In genomic region chr13:110479648-110480047, GRCh38 we compare ENCODE assay signal across 26 cellular contexts.
DNase-seq lines count a peak whose midpoint lies in the region; ATAC-seq and TF ChIP-seq lines count a peak whose summit lies in the region.
"Had no signal": no experiment of that assay in that cellular context is flagged by ENCODE, and none has a peak within 500 bp of the region (broad histone marks: within the 10 kb centered on the region; RNA-seq: fewer than 3 reads in every experiment).

No MANE protein-coding gene starts in this region.

- 55 to 70% methylated on average over 4 to 7 of the region's 11 CpGs for WGBS in gastroesophageal sphincter (ENCODE audit: low coverage in 1 of 2), 2 donors

- H3K4me2 ChIP-seq in neural progenitor cell = no peak overlapping the region
- H3K4me2 ChIP-seq: SK-N-SH had no signal

- H3K27me3 ChIP-seq in ascending aorta (no peaks in the 10 kb centered on the region), gastroesophageal sphincter (no peaks in the 10 kb centered on the region), neural progenitor cell (no peaks in the 10 kb centered on the region), stomach smooth muscle (ENCODE audit: control insufficient read depth in 1 of 2, insufficient read depth in 2 of 2, low read length in 2 of 2) (no peaks in the 10 kb centered on the region)
- H3K27me3 ChIP-seq: adrenal gland, cardiac muscle cell had no signal

- no peaks in the 10 kb centered on the region for H3F3A ChIP-seq in neural progenitor cell (ENCODE audit: low read depth)

- H3K4me1 Mint-ChIP-seq in neural progenitor cell (no peaks in the 10 kb centered on the region), chondrocyte (ENCODE audit: low read depth) (peaks cover 23% of the 10 kb centered on the region)
- H3K4me1 Mint-ChIP-seq: CD14-positive monocyte, nephron had no signal

- no peak overlapping the region for H3K4me3 ChIP-seq in ascending aorta
- H3K4me3 ChIP-seq in gastroesophageal sphincter = no peak overlapping the region
- no peak overlapping the region for H3K4me3 ChIP-seq in neural progenitor cell
- no peak overlapping the region for H3K4me3 ChIP-seq in stomach smooth muscle (ENCODE audit: low read length in 2 of 2)
- H3K4me3 ChIP-seq: adrenal gland, cardiac muscle cell, mucosa of descending colon had no signal

- H3K9ac ChIP-seq in neural progenitor cell = no peak overlapping the region
- no peak overlapping the region for H3K9ac ChIP-seq in stomach smooth muscle (ENCODE audit: low read length in 2 of 2)
- H3K9ac ChIP-seq: SK-N-SH had no signal

- no peak for TF ChIP-seq CTCF in ascending aorta (IDR thresholded peaks at IDR 0.05)
- no peak for TF ChIP-seq CTCF in gastroesophageal sphincter (IDR thresholded peaks at IDR 0.05)
- TF ChIP-seq CTCF in neural progenitor cell (IDR thresholded peaks at IDR 0.05) = no peak
- TF ChIP-seq CTCF in chondrocyte (IDR thresholded peaks at IDR 0.05) = no peak

- no peak overlapping the region for H3K27ac Mint-ChIP-seq in neural progenitor cell
- H3K27ac Mint-ChIP-seq in chondrocyte (ENCODE audit: unreplicated experiment) = no peak overlapping the region
- H3K27ac Mint-ChIP-seq: nephron; T-helper 2 cell treated with Interferon-gamma antibody and Interleukin-4, amounts not matched to agents 5 μg/mL and 100 μg/mL, for 36 hours had no signal

- no peaks in the 10 kb centered on the region for H4K20me1 ChIP-seq in neural progenitor cell (ENCODE audit: low read depth)

- DNase-seq in ascending aorta (ENCODE audit: low spot score in 2 of 2) (peak in 1 of 2 donors; percentile 76), neural progenitor cell (ENCODE audit: low spot score) (peak; percentile 33), amniotic stem cell (lab: John Stamatoyannopoulos, UW) (no peak), chondrocyte (ENCODE audit: low spot score) (no peak), NCI-H2227 (lab: John Stamatoyannopoulos, UW; ENCODE audit: unreplicated experiment) (no peak)
- DNase-seq: activated CD4-positive, alpha-beta T cell treated with anti-CD3 and anti-CD28 coated beads for 48 hours; activated naive CD4-positive, alpha-beta T cell treated with Interleukin-2 at 50 U/mL for 16 hours; activated T-cell treated with anti-CD3 and anti-CD28 coated beads, Interleukin-2, amount 50 U/mL, for 48 hours; EL; hippocampal formation; mucosa of descending colon; NCI-H1048; NCI-H187; NCI-H2227 treated with DMSO at 0.1 percent for 48 hours; SK-N-SH; stimulated activated CD4-positive, alpha-beta T cell treated with anti-CD3 and anti-CD28 coated beads, Interleukin-2, amount 100 ng/mL, for 24 hours had no signal

- intact Hi-C loops in ascending aorta (cut with DNase I) = no loop called here

- H3K4me1 ChIP-seq in ascending aorta (peaks cover 4 to 8% of the 10 kb centered on the region in 2 donors), gastroesophageal sphincter (peaks cover 0 to 35% (median 0%) of the 10 kb centered on the region in 3 donors), neural progenitor cell (peaks cover 5% of the 10 kb centered on the region), stomach smooth muscle (ENCODE audit: control insufficient read depth, insufficient read depth, low read length) (peaks cover 21% of the 10 kb centered on the region)
- H3K4me1 ChIP-seq: adrenal gland had no signal

- H3K9me3 ChIP-seq in ascending aorta (no peaks in the 10 kb centered on the region), gastroesophageal sphincter (no peaks in the 10 kb centered on the region), neural progenitor cell (ENCODE audit: low read depth) (no peaks in the 10 kb centered on the region), stomach smooth muscle (ENCODE audit: control insufficient read depth in 2 of 2, low read length in 2 of 2) (no peaks in the 10 kb centered on the region)
- H3K9me3 ChIP-seq: adrenal gland, mucosa of descending colon, SK-N-SH had no signal

- H3K4me3 Mint-ChIP-seq in neural progenitor cell (no peak overlapping the region), chondrocyte (ENCODE audit: unreplicated experiment) (no peak overlapping the region)
- H3K4me3 Mint-ChIP-seq: CD14-positive monocyte; nephron; T-helper 2 cell treated with Interferon-gamma antibody and Interleukin-4, amounts not matched to agents 5 μg/mL and 100 μg/mL, for 36 hours had no signal

- peak; percentile 7 for ATAC-seq in gastroesophageal sphincter
- no peak for ATAC-seq in HG03159 (IDR thresholded peaks at IDR 0.05; ENCODE audit: unreplicated experiment)
- ATAC-seq: HCT116 had no signal

- H3K9me3 Mint-ChIP-seq in neural progenitor cell (no peaks in the 10 kb centered on the region), chondrocyte (ENCODE audit: low read depth) (no peaks in the 10 kb centered on the region)
- H3K9me3 Mint-ChIP-seq: CD14-positive monocyte; nephron; T-helper 2 cell treated with Interferon-gamma antibody and Interleukin-4, amounts not matched to agents 5 μg/mL and 100 μg/mL, for 36 hours had no signal

- peaks cover 8% of the 10 kb centered on the region for H3K27me3 Mint-ChIP-seq in neural progenitor cell (ENCODE audit: insufficient read depth, low read depth)
- H3K27me3 Mint-ChIP-seq in chondrocyte (ENCODE audit: low read depth) = no peaks in the 10 kb centered on the region

- no peak for TF ChIP-seq POLR2A in gastroesophageal sphincter (IDR thresholded peaks at IDR 0.05)

- no peak overlapping the region for H2AFZ ChIP-seq in neural progenitor cell (replicated peaks)

- no peaks in the 10 kb centered on the region for H3K79me2 ChIP-seq in neural progenitor cell (ENCODE audit: low read depth)

- H3K36me3 ChIP-seq in ascending aorta = peaks cover 81 to 88% of the 10 kb centered on the region in 2 donors
- H3K36me3 ChIP-seq in gastroesophageal sphincter = peaks cover 0 to 87% of the 10 kb centered on the region in 2 donors
- no peaks in the 10 kb centered on the region for H3K36me3 ChIP-seq in neural progenitor cell
- peaks cover 69 to 79% of the 10 kb centered on the region in 2 donors for H3K36me3 ChIP-seq in stomach smooth muscle (ENCODE audit: control insufficient read depth in 2 of 2, insufficient read depth in 2 of 2, low read length in 2 of 2)

- H3K27ac ChIP-seq in ascending aorta (peak overlapping the region; percentile 61 to 66), gastroesophageal sphincter (peak overlapping the region; percentile 47 to 74 (median 60)), neural progenitor cell (no peak overlapping the region), stomach smooth muscle (ENCODE audit: low read length) (peak overlapping the region; percentile 55)
- H3K27ac ChIP-seq: cardiac muscle cell, VCaP had no signal

- no peak for TF ChIP-seq EP300 in gastroesophageal sphincter (IDR thresholded peaks at IDR 0.05)

- H3K36me3 Mint-ChIP-seq in neural progenitor cell (peaks cover 20% of the 10 kb centered on the region), chondrocyte (ENCODE audit: low read depth) (peaks cover 62% of the 10 kb centered on the region)
- H3K36me3 Mint-ChIP-seq: CD14-positive monocyte had no signal
